ENCODE assay signal across 10 cellular contexts in the genomic region with DNA sequence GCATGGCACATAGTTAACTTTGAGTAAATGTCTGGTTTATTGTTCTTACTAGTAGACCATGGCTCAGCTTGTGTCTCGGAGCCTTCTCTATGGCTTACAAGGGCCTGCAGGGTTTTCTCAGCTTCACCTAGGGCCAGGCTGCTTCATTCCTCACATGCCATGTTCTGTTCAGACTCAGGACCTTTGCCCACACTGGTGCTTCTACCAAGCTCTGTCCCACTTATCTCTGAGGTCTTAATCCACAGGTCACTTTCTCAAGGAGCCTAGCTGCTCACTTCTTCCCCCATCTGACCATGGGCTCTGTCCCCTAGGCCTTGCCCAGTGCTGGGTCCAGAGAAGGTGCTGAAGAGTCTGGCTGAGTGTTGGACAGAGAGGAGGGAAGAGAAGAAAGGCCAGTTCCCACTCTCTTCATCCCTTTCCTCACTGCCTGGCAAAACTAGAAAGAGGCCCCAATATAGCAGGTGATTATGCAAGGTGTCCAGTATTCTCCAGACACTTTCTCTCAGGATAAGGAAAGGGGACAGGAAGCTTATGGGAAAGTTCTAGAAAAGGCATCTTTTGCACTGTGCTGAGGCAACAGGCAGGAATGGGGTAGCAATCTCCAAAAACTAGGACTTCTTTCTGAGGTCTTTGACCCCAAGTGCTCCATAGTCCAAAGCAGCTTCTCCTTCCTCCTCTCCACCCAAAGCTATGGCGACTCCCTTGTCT. TPM values are rescaled to one million over a fixed set of nuclear protein-coding genes. Genes with fewer than 3 reads are reported as not detected.
DNase-seq lines count a peak whose midpoint lies in the region; ATAC-seq and TF ChIP-seq lines count a peak whose summit lies in the region.
"Had no signal": no experiment of that assay in that cellular context is flagged by ENCODE, and none has a peak within 500 bp of the region (broad histone marks: within the 10 kb centered on the region; RNA-seq: fewer than 3 reads in every experiment).

No MANE protein-coding gene starts in this region.

- H3K27ac Mint-ChIP-seq in activated naive CD4-positive, alpha-beta T cell treated with anti-CD3 and anti-CD28 coated beads for 36 hours = peak overlapping the region; percentile 97
- peak overlapping the region; percentile 88 for H3K27ac Mint-ChIP-seq in activated T-helper 17 cell treated with anti-CD3 and anti-CD28 coated beads, Interleukin-2, amount 50 U/mL, for 72 hours

- peaks cover 85% of the 10 kb centered on the region for H3K4me1 Mint-ChIP-seq in activated naive CD4-positive, alpha-beta T cell treated with anti-CD3 and anti-CD28 coated beads for 36 hours (ENCODE audit: low read depth)
- peaks cover 79% of the 10 kb centered on the region for H3K4me1 Mint-ChIP-seq in activated T-helper 17 cell treated with anti-CD3 and anti-CD28 coated beads, Interleukin-2, amount 50 U/mL, for 72 hours

- H3K9me3 ChIP-seq in left lung = no peaks in the 10 kb centered on the region

- H3K4me3 ChIP-seq in left lung = no peak overlapping the region

- peak overlapping the region; percentile 0 to 77 for H3K27ac ChIP-seq in left lung
- H3K27ac ChIP-seq in temporal lobe (ENCODE audit: low read depth, low read length) = peak overlapping the region; percentile 60

- TF ChIP-seq CTCF in left lung (IDR thresholded peaks at IDR 0.05) = no peak

- CTCF ChIA-PET in activated naive CD4-positive, alpha-beta T cell treated with anti-CD3 and anti-CD28 coated beads for 36 hours (lab: Charles Lee) = interaction anchor here (0.6 to 8.6 kb wide), 5 partner anchors 12 to 171 kb away, joined by 4 to 103 read pairs (median 4); partner anchors contain the start of gene BCL2L1

- DNase-seq in activated naive CD4-positive, alpha-beta T cell treated with anti-CD3 and anti-CD28 coated beads for 36 hours = no peak
- no peak for DNase-seq in activated naive CD4-positive, alpha-beta T cell (lab: John Stamatoyannopoulos, UW)
- DNase-seq in left lung = no peak
- DNase-seq in NCI-H146 (lab: John Stamatoyannopoulos, UW) = no peak
- no peak for DNase-seq in NCI-H526 treated with DMSO at 0.1 percent for 48 hours (lab: John Stamatoyannopoulos, UW)
- DNase-seq: NCI-H1694 treated with DMSO at 0.1 percent for 48 hours had no signal

- peaks cover 64% of the 10 kb centered on the region for H3K36me3 Mint-ChIP-seq in activated naive CD4-positive, alpha-beta T cell treated with anti-CD3 and anti-CD28 coated beads for 36 hours (ENCODE audit: low read depth)
- H3K36me3 Mint-ChIP-seq in activated T-helper 17 cell treated with anti-CD3 and anti-CD28 coated beads, Interleukin-2, amount 50 U/mL, for 72 hours (ENCODE audit: low read depth) = peaks cover 100% of the 10 kb centered on the region

- ATAC-seq in activated T-helper 17 cell treated with anti-CD3 and anti-CD28 coated beads, Interleukin-2, amount 50 U/mL, for 72 hours (replicated peaks) = no peak
- ATAC-seq in left lung (no peak), HG02840 (IDR thresholded peaks at IDR 0.05; ENCODE audit: low FRiP score, unreplicated experiment) (no peak)

- no peaks in the 10 kb centered on the region for H3K27me3 ChIP-seq in left lung

- H3K36me3 ChIP-seq in left lung = peaks cover 0 to 49% of the 10 kb centered on the region in 2 donors

- peaks cover 42 to 96% of the 10 kb centered on the region in 2 donors for H3K4me1 ChIP-seq in left lung

- H3K9me3 Mint-ChIP-seq in activated naive CD4-positive, alpha-beta T cell treated with anti-CD3 and anti-CD28 coated beads for 36 hours = no peaks in the 10 kb centered on the region
- no peaks in the 10 kb centered on the region for H3K9me3 Mint-ChIP-seq in activated T-helper 17 cell treated with anti-CD3 and anti-CD28 coated beads, Interleukin-2, amount 50 U/mL, for 72 hours

- peak overlapping the region; percentile 7 for H3K4me3 Mint-ChIP-seq in activated naive CD4-positive, alpha-beta T cell treated with anti-CD3 and anti-CD28 coated beads for 36 hours
- H3K4me3 Mint-ChIP-seq in activated T-helper 17 cell treated with anti-CD3 and anti-CD28 coated beads, Interleukin-2, amount 50 U/mL, for 72 hours = peak overlapping the region; percentile 88

- H3K27me3 Mint-ChIP-seq in activated naive CD4-positive, alpha-beta T cell treated with anti-CD3 and anti-CD28 coated beads for 36 hours (ENCODE audit: low read depth) = no peaks in the 10 kb centered on the region
- no peaks in the 10 kb centered on the region for H3K27me3 Mint-ChIP-seq in activated T-helper 17 cell treated with anti-CD3 and anti-CD28 coated beads, Interleukin-2, amount 50 U/mL, for 72 hours

- intact Hi-C loops in activated naive CD4-positive, alpha-beta T cell treated with anti-CD3 and anti-CD28 coated beads for 36 hours (cut with micrococcal nuclease) = loop anchor here (5.0 kb wide), 1 partner anchor 105 kb away; no protein-coding TSS in a partner anchor
- intact Hi-C loops in left lung (cut with DNase I) = no loop called here

RNA-seq across cellular contexts. Expression of gene COX4I2, which starts 40.0 kb away (rescaled TPM):
- not detected for total RNA-seq in activated naive CD4-positive, alpha-beta T cell treated with anti-CD3 and anti-CD28 coated beads for 36 hours
- not detected for total RNA-seq in activated T-helper 17 cell treated with anti-CD3 and anti-CD28 coated beads, Interleukin-2, amount 50 U/mL, for 72 hours
- 10 to 100 TPM; 13.5 to 15.7 TPM for total RNA-seq in left lung
- not detected for total RNA-seq in temporal lobe
- total RNA-seq: lung microvascular endothelial cell had no signal

RNA-seq across cellular contexts. Expression of gene BCL2L1, which starts 45.0 kb away (rescaled TPM):
- total RNA-seq in activated naive CD4-positive, alpha-beta T cell treated with anti-CD3 and anti-CD28 coated beads for 36 hours = 10 to 100 TPM; 87.9 to 89.2 TPM
- total RNA-seq in activated T-helper 17 cell treated with anti-CD3 and anti-CD28 coated beads, Interleukin-2, amount 50 U/mL, for 72 hours = 100 to 1,000 TPM in 1 of 2 donors, 10 to 100 TPM in 1; 86.7 to 134 TPM
- 100 to 1,000 TPM; 122 to 181 TPM for total RNA-seq in left lung
- total RNA-seq in temporal lobe = 42.5 TPM

Comparison
In these comparisons a context has a peak if more than half of its experiments do, and no peak if none do; other contexts are left out.
1. RNA of gene COX4I2, which starts 40.0 kb away (total RNA-seq): 13.5 to 15.7 TPM in left lung; not detected in temporal lobe (single experiment), not detected in activated naive CD4-positive, alpha-beta T cell treated with anti-CD3 and anti-CD28 coated beads for 36 hours and not detected in activated T-helper 17 cell treated with anti-CD3 and anti-CD28 coated beads, Interleukin-2, amount 50 U/mL, for 72 hours; every median in the first group is over 10 times any median in the second.